In the genomic region with DNA sequence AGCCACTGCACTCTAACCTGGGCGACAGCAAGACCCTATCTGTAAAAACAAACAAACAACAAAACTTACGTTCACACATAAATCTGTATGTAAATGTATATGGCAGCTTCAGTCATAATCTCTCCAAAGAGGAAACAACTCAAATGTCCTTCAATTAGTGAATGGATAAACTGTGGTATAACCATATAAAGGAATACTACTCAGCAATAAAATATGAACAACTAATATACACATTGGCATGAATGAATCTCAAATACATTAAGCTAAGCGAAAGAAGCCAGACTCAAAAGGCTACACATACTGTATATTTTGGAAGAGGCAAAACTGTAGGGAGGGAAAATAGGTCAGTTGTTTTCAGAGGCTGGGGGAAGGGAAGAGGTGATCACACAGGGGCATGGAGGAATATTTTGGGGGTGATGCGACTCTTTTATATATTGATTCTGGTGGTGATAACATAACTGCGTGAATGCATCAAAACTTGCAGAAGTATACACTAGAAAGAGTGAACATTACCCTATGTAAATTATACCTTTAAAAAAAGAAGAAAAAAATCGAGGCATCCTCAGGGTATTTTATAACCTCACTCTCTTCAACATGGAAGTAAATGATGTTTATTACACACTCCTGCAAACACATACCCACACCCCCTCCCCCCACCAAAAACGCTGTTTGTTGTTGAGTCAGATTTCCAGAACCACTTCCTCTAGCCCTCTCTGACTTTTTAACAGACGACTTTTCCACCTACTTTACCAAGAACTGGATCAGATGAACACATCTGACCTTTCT, we compare ENCODE assay signal across 9 cellular contexts.
DNase-seq lines count a peak whose midpoint lies in the region; TF ChIP-seq lines count a peak whose summit lies in the region.
"Had no signal": no experiment of that assay in that cellular context is flagged by ENCODE, and none has a peak within 500 bp of the region (broad histone marks: within the 10 kb centered on the region; RNA-seq: fewer than 3 reads in every experiment).

No MANE protein-coding gene starts in this region.

- H3K36me3 ChIP-seq in parathyroid adenoma (ENCODE audit: control insufficient read depth, insufficient read depth, low read length) = no peaks in the 10 kb centered on the region

- TF ChIP-seq CTCF in parathyroid adenoma (IDR thresholded peaks at IDR 0.05) = no peak
- no peak for TF ChIP-seq CTCF in GM10266 (IDR thresholded peaks at IDR 0.05; ENCODE audit: control insufficient read depth, insufficient read depth, low read depth, missing control alignments)

- no peaks in the 10 kb centered on the region for H3K27me3 ChIP-seq in parathyroid adenoma (ENCODE audit: control insufficient read depth, insufficient read depth, low read length)

- H2AFZ ChIP-seq in parathyroid adenoma = peak overlapping the region; percentile 9

- no peaks in the 10 kb centered on the region for H3K79me2 ChIP-seq in parathyroid adenoma

- H3K4me3 ChIP-seq in parathyroid adenoma (ENCODE audit: low read depth, low read length) = no peak overlapping the region
- H3K4me3 ChIP-seq: lung had no signal

- H3K4me2 ChIP-seq in parathyroid adenoma (ENCODE audit: low read length) = no peak overlapping the region

- no peaks in the 10 kb centered on the region for H3K9me3 ChIP-seq in parathyroid adenoma (ENCODE audit: control insufficient read depth, low read length)

- peak overlapping the region; percentile 34 for H3K27ac ChIP-seq in parathyroid adenoma

- H3K4me1 ChIP-seq in parathyroid adenoma = peaks cover 8% of the 10 kb centered on the region

- H3K9ac ChIP-seq in parathyroid adenoma = no peak overlapping the region

- DNase-seq in GM03348 (ENCODE audit: low spot score) (peak; percentile 50), OCI-M1 (lab: John Stamatoyannopoulos, UW) (peak; percentile 86), NCI-H510A treated with DMSO at 0.1 percent for 48 hours (lab: John Stamatoyannopoulos, UW) (no peak), midbrain (lab: John Stamatoyannopoulos, UW) (no peak), NCI-H187 treated with DMSO at 0.1 percent for 48 hours (lab: John Stamatoyannopoulos, UW) (no peak), GM10266 (ENCODE audit: extremely low spot score) (no peak)
- peak; percentile 40 for DNase-seq in activated gamma-delta T cell treated with anti-CD3 and anti-CD28 coated beads, Interleukin-2, amount 50 U/mL, for 16 hours (ENCODE audit: low read depth)

Comparison
In these comparisons a context has a peak if more than half of its experiments do, and no peak if none do; other contexts are left out.
1. DNase-seq: peak in GM03348 (single experiment), OCI-M1 (single experiment) and activated gamma-delta T cell treated with anti-CD3 and anti-CD28 coated beads, Interleukin-2, amount 50 U/mL, for 16 hours (single experiment); none in NCI-H510A treated with DMSO at 0.1 percent for 48 hours (single experiment), midbrain (single experiment), NCI-H187 treated with DMSO at 0.1 percent for 48 hours (single experiment) and GM10266 (single experiment).